ENCODE assay signal across 9 cellular contexts in genomic region chr12:89236748-89237428, GRCh38.
DNase-seq lines count a peak whose midpoint lies in the region; ATAC-seq and TF ChIP-seq lines count a peak whose summit lies in the region.
"Had no signal": no experiment of that assay in that cellular context is flagged by ENCODE, and none has a peak within 500 bp of the region (broad histone marks: within the 10 kb centered on the region; RNA-seq: fewer than 3 reads in every experiment).

No MANE protein-coding gene starts in this region.

- H3K79me2 ChIP-seq in smooth muscle cell (ENCODE audit: low read depth), result no peaks in the 10 kb centered on the region

- no peak overlapping the region for H2AFZ ChIP-seq in smooth muscle cell (ENCODE audit: low read depth)

- ATAC-seq in activated CD8-positive, alpha-beta memory T cell treated with anti-CD3 and anti-CD28 coated beads, Interleukin-2, amount 10 ng/mL, durations not matched to agents 7 days and 5 days, result no peak

- 59% methylated on average over 4 of the region's 4 CpGs for WGBS in smooth muscle cell (ENCODE audit: low lambda C conversion rate)

- H3K4me3 ChIP-seq in smooth muscle cell (no peak overlapping the region), left ventricle myocardium inferior (no peak overlapping the region), dorsolateral prefrontal cortex (no peak overlapping the region)

- no peak overlapping the region for H3K9ac ChIP-seq in smooth muscle cell (ENCODE audit: low read depth)

- H3K36me3 Mint-ChIP-seq in activated CD8-positive, alpha-beta memory T cell treated with anti-CD3 and anti-CD28 coated beads, Interleukin-2, amount 10 ng/mL, durations not matched to agents 7 days and 5 days, result peaks cover 37% of the 10 kb centered on the region
- no peaks in the 10 kb centered on the region for H3K36me3 Mint-ChIP-seq in endothelial cell (ENCODE audit: low read depth, unreplicated experiment)

- peak overlapping the region; percentile 17 for H3K27ac Mint-ChIP-seq in activated CD8-positive, alpha-beta memory T cell treated with anti-CD3 and anti-CD28 coated beads, Interleukin-2, amount 10 ng/mL, durations not matched to agents 7 days and 5 days
- H3K27ac Mint-ChIP-seq in endothelial cell (ENCODE audit: unreplicated experiment), result peak overlapping the region; percentile 6

- H3K4me3 Mint-ChIP-seq in activated CD8-positive, alpha-beta memory T cell treated with anti-CD3 and anti-CD28 coated beads, Interleukin-2, amount 10 ng/mL, durations not matched to agents 7 days and 5 days, result no peak overlapping the region
- H3K4me3 Mint-ChIP-seq in endothelial cell (ENCODE audit: unreplicated experiment), result no peak overlapping the region

- no peaks in the 10 kb centered on the region for H3K27me3 Mint-ChIP-seq in activated CD8-positive, alpha-beta memory T cell treated with anti-CD3 and anti-CD28 coated beads, Interleukin-2, amount 10 ng/mL, durations not matched to agents 7 days and 5 days
- peaks cover 11% of the 10 kb centered on the region for H3K27me3 Mint-ChIP-seq in endothelial cell (ENCODE audit: unreplicated experiment)

- peaks cover 6% of the 10 kb centered on the region for H3K9me3 Mint-ChIP-seq in activated CD8-positive, alpha-beta memory T cell treated with anti-CD3 and anti-CD28 coated beads, Interleukin-2, amount 10 ng/mL, durations not matched to agents 7 days and 5 days (ENCODE audit: low read depth)
- no peaks in the 10 kb centered on the region for H3K9me3 Mint-ChIP-seq in endothelial cell (ENCODE audit: unreplicated experiment)

- H3K27ac ChIP-seq in smooth muscle cell (ENCODE audit: low read depth) (peak overlapping the region; percentile 26), left ventricle myocardium inferior (replicated peaks) (no peak overlapping the region), dorsolateral prefrontal cortex (no peak overlapping the region)

- H3K4me1 ChIP-seq in smooth muscle cell (ENCODE audit: low read depth), result no peaks in the 10 kb centered on the region
- peaks cover 33% of the 10 kb centered on the region for H3K4me1 ChIP-seq in left ventricle myocardium inferior
- H3K4me1 ChIP-seq: BE2C had no signal

- CTCF ChIA-PET in activated CD8-positive, alpha-beta memory T cell treated with anti-CD3 and anti-CD28 coated beads, Interleukin-2, amount 10 ng/mL, durations not matched to agents 7 days and 5 days (lab: Charles Lee), result interaction anchor here (0.9 to 4.2 kb wide), 4 partner anchors 8 to 231 kb away, joined by 3 to 27 read pairs (median 6); partner anchors contain the start of gene DUSP6

- peaks cover 50% of the 10 kb centered on the region for H3K4me1 Mint-ChIP-seq in activated CD8-positive, alpha-beta memory T cell treated with anti-CD3 and anti-CD28 coated beads, Interleukin-2, amount 10 ng/mL, durations not matched to agents 7 days and 5 days
- H3K4me1 Mint-ChIP-seq in endothelial cell (ENCODE audit: unreplicated experiment), result peaks cover 59% of the 10 kb centered on the region

- H3K36me3 ChIP-seq in smooth muscle cell (ENCODE audit: low read depth) (no peaks in the 10 kb centered on the region), left ventricle myocardium inferior (no peaks in the 10 kb centered on the region)
- H3K36me3 ChIP-seq: BE2C had no signal

- no peaks in the 10 kb centered on the region for H3F3A ChIP-seq in smooth muscle cell (ENCODE audit: low read depth)

- H3K27me3 ChIP-seq in smooth muscle cell (ENCODE audit: low read depth) (no peaks in the 10 kb centered on the region), left ventricle myocardium inferior (ENCODE audit: low read depth) (no peaks in the 10 kb centered on the region), dorsolateral prefrontal cortex (no peaks in the 10 kb centered on the region)
- H3K27me3 ChIP-seq: BE2C had no signal

- TF ChIP-seq CTCF in endothelial cell (IDR thresholded peaks at IDR 0.05; ENCODE audit: unreplicated experiment), result no peak
- no peak for TF ChIP-seq CTCF in smooth muscle cell (IDR thresholded peaks at IDR 0.05; ENCODE audit: borderline replicate concordance, insufficient read depth, poor library complexity, severe bottlenecking)
- no peak for TF ChIP-seq CTCF in left ventricle myocardium inferior (IDR thresholded peaks at IDR 0.05; ENCODE audit: borderline replicate concordance)
- TF ChIP-seq CTCF in dorsolateral prefrontal cortex (IDR thresholded peaks at IDR 0.05 in 54 of 56, conservative IDR thresholded peaks at IDR 0.05 in 2 of 56; ENCODE audit: low read depth in 1 of 56, partially characterized antibody in 56 of 56), result no peak

- intact Hi-C loops in left ventricle myocardium inferior (cut with micrococcal nuclease), result no loop called here
- intact Hi-C loops in dorsolateral prefrontal cortex (cut with DNase I), result no loop called here

- H3K4me2 ChIP-seq in smooth muscle cell, result no peak overlapping the region

- H3K9me3 ChIP-seq in smooth muscle cell (replicated peaks; ENCODE audit: low read depth) (no peaks in the 10 kb centered on the region), left ventricle myocardium inferior (replicated peaks) (peaks cover 8% of the 10 kb centered on the region)
- H3K9me3 ChIP-seq: BE2C had no signal

- H4K20me1 ChIP-seq in smooth muscle cell (ENCODE audit: low read depth), result no peaks in the 10 kb centered on the region

- no peak for DNase-seq in activated CD8-positive, alpha-beta memory T cell treated with anti-CD3 and anti-CD28 coated beads, Interleukin-2, amount 10 ng/mL, durations not matched to agents 7 days and 5 days
- DNase-seq in activated CD8-positive, alpha-beta memory T cell treated with anti-CD3 and anti-CD28 coated beads, Interleukin-2, amount 50 U/mL, for 4 hours, result no peak
- peak; percentile 62 for DNase-seq in NCI-H2196 treated with DMSO at 0.1 percent for 48 hours (lab: John Stamatoyannopoulos, UW; ENCODE audit: unreplicated experiment)
- no peak for DNase-seq in endothelial cell (ENCODE audit: low spot score)
- DNase-seq in smooth muscle cell (lab: John Stamatoyannopoulos, UW; ENCODE audit: unreplicated experiment), result no peak
- no peak for DNase-seq in left ventricle myocardium inferior
- DNase-seq in GOT3 (lab: John Stamatoyannopoulos, UW), result no peak
- DNase-seq in dorsolateral prefrontal cortex, result no peak
- DNase-seq: BE2C had no signal
